Comparison of ENCODE assay signal across 1 cellular context in the genomic region with DNA sequence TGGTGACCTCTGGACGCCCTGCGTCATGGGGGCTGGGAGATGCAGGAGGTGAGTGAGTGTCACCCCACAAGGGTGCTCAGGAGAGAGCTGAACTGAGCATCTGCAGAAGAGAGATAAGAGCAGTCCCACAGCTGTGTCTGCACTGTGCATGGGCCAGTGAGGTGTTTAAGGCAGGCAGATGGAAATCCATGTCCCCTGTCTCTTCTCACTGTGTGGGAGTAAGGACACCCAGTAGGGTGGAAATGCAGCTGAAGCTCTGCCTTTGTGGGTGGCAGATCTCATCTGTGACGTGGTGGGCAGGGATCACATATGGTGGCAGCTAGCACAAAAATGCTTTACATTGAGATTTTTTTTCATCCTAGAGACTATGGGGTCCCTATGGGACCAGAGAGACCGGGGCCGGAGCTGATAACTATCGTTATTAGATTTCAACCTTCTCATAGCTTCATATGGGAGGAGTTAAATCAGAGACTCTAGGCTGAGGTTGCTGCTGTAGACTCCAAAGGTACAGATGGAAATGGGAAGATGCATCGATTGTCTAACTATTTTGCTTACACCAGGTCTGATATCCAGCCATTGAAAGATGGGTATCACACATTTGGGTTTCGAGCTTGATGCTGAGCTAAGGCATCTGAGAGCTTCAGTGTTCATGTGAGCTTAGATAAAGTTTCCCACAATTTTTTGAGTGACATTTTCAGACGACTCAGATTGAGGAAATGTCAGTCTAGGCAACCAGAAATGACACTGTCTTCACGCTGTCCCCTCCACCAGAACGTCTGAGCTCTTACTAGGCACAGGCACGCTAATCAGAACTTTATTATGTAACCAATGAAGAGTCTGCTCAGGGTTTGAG.
TF ChIP-seq lines count a peak whose summit lies in the region.

No MANE protein-coding gene starts in this region.

TF ChIP-seq in K562, 482 proteins besides CTCF, POLR2A, EP300 and RAD21 (continued from another document and continues in another):
- TF ChIP-seq HNRNPK (IDR thresholded peaks at IDR 0.05; ENCODE audit: low read depth, low read length, poor library complexity, severe bottlenecking) (no peak), FOXM1 (IDR thresholded peaks at IDR 0.05; ENCODE audit: low read depth) (peak; percentile 96), FOXM1 (CRISPR knock-in tag; IDR thresholded peaks at IDR 0.05; ENCODE audit: low read depth) (no peak), ZNF785 (CRISPR knock-in tag; IDR thresholded peaks at IDR 0.05) (no peak), ZNF584 (CRISPR knock-in tag; IDR thresholded peaks at IDR 0.05; ENCODE audit: low read depth) (peak; percentile 98), BRCA1 (IDR thresholded peaks at IDR 0.05) (no peak), BRCA1 (CRISPR knock-in tag; IDR thresholded peaks at IDR 0.05) (no peak), SMARCA5 (IDR thresholded peaks at IDR 0.05) (no peak), ZNF212 (CRISPR knock-in tag; IDR thresholded peaks at IDR 0.05) (no peak), ERF (CRISPR knock-in tag; IDR thresholded peaks at IDR 0.05) (no peak), SMARCA4 (IDR thresholded peaks at IDR 0.05) (peak; percentile 99), BCL6 (CRISPR knock-in tag; IDR thresholded peaks at IDR 0.05) (no peak), ELF1 (tag; IDR thresholded peaks at IDR 0.05) (no peak), SRSF9 (IDR thresholded peaks at IDR 0.05; ENCODE audit: borderline replicate concordance, low read depth, low read length) (no peak), ZNF175 (CRISPR knock-in tag; IDR thresholded peaks at IDR 0.05; ENCODE audit: low read depth) (peak; percentile 98), SREBF1 (IDR thresholded peaks at IDR 0.05; ENCODE audit: borderline replicate concordance, low read depth, low read length) (peak; percentile 94; the same call in 1 of the 2 replicates), PCBP2 (IDR thresholded peaks at IDR 0.05; ENCODE audit: low read depth, low read length, poor library complexity, severe bottlenecking) (no peak), RBFOX2 (IDR thresholded peaks at IDR 0.05; ENCODE audit: low read depth, low read length) (no peak), TCF3 (CRISPR knock-in tag; IDR thresholded peaks at IDR 0.05) (peak; percentile 100), ZNF384 (IDR thresholded peaks at IDR 0.05; ENCODE audit: low read depth, low read length) (peak; percentile 42), CBX2 (IDR thresholded peaks at IDR 0.05; ENCODE audit: insufficient read depth, low read length, poor library complexity, severe bottlenecking) (no peak), NELFE (IDR thresholded peaks at IDR 0.05; ENCODE audit: insufficient read depth, insufficient read length) (no peak), HMGN3 (IDR thresholded peaks at IDR 0.05; ENCODE audit: borderline replicate concordance, extremely low read depth, insufficient read length, low read depth, low read length) (peak; percentile 83), GABPB1 (CRISPR knock-in tag; IDR thresholded peaks at IDR 0.05) (no peak), RBM39 (optimal IDR thresholded peaks at IDR 0.05; ENCODE audit: low read depth, low read length) (no peak), SP2 (IDR thresholded peaks at IDR 0.05; ENCODE audit: extremely low read depth, low read depth, low read length, poor library complexity, severe bottlenecking) (no peak), ZFP36 (IDR thresholded peaks at IDR 0.05; ENCODE audit: low read depth, low read length, partially characterized antibody) (peak; percentile 71), BRD9 (IDR thresholded peaks at IDR 0.05; ENCODE audit: low read depth, partially characterized antibody) (peak; percentile 53), LARP7 (IDR thresholded peaks at IDR 0.05) (no peak), ZNF311 (CRISPR knock-in tag; IDR thresholded peaks at IDR 0.05) (no peak), EWSR1 (IDR thresholded peaks at IDR 0.05; ENCODE audit: borderline replicate concordance, low read depth, partially characterized antibody) (no peak), MCM3 (IDR thresholded peaks at IDR 0.05) (no peak), DMBX1 (CRISPR knock-in tag; IDR thresholded peaks at IDR 0.05; ENCODE audit: borderline replicate concordance) (peak; percentile 93), ARID1B (IDR thresholded peaks at IDR 0.05) (peak; percentile 100), POLR2B (IDR thresholded peaks at IDR 0.05; ENCODE audit: low read depth, partially characterized antibody) (no peak), ADNP (tag; IDR thresholded peaks at IDR 0.05) (0 out of 2 replicates have a peak, but pooled peaks have one; percentile 37), TEAD1 (CRISPR knock-in tag; IDR thresholded peaks at IDR 0.05) (peak in 1 of 2 experiments; percentile 61; a peak in 1 of 4 replicates), ZC3H11A (IDR thresholded peaks at IDR 0.05; ENCODE audit: low read depth, low read length) (no peak)
- TF ChIP-seq, protein P1, sequence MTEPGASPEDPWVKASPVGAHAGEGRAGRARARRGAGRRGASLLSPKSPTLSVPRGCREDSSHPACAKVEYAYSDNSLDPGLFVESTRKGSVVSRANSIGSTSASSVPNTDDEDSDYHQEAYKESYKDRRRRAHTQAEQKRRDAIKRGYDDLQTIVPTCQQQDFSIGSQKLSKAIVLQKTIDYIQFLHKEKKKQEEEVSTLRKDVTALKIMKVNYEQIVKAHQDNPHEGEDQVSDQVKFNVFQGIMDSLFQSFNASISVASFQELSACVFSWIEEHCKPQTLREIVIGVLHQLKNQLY (CRISPR knock-in tag; conservative IDR thresholded peaks at IDR 0.05): no peak
- TF ChIP-seq, protein P2, sequence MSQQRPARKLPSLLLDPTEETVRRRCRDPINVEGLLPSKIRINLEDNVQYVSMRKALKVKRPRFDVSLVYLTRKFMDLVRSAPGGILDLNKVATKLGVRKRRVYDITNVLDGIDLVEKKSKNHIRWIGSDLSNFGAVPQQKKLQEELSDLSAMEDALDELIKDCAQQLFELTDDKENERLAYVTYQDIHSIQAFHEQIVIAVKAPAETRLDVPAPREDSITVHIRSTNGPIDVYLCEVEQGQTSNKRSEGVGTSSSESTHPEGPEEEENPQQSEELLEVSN (IDR thresholded peaks at IDR 0.05; ENCODE audit: borderline replicate concordance in 1 of 2, extremely low read depth in 1 of 2, insufficient read depth in 1 of 2, insufficient read length in 1 of 2, low read depth in 1 of 2, low read length in 1 of 2, poor library complexity in 1 of 2, severe bottlenecking in 1 of 2): no peak
- TF ChIP-seq, protein P3, sequence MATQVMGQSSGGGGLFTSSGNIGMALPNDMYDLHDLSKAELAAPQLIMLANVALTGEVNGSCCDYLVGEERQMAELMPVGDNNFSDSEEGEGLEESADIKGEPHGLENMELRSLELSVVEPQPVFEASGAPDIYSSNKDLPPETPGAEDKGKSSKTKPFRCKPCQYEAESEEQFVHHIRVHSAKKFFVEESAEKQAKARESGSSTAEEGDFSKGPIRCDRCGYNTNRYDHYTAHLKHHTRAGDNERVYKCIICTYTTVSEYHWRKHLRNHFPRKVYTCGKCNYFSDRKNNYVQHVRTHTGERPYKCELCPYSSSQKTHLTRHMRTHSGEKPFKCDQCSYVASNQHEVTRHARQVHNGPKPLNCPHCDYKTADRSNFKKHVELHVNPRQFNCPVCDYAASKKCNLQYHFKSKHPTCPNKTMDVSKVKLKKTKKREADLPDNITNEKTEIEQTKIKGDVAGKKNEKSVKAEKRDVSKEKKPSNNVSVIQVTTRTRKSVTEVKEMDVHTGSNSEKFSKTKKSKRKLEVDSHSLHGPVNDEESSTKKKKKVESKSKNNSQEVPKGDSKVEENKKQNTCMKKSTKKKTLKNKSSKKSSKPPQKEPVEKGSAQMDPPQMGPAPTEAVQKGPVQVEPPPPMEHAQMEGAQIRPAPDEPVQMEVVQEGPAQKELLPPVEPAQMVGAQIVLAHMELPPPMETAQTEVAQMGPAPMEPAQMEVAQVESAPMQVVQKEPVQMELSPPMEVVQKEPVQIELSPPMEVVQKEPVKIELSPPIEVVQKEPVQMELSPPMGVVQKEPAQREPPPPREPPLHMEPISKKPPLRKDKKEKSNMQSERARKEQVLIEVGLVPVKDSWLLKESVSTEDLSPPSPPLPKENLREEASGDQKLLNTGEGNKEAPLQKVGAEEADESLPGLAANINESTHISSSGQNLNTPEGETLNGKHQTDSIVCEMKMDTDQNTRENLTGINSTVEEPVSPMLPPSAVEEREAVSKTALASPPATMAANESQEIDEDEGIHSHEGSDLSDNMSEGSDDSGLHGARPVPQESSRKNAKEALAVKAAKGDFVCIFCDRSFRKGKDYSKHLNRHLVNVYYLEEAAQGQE (CRISPR knock-in tag; IDR thresholded peaks at IDR 0.05; ENCODE audit: low read depth): no peak
- TF ChIP-seq, protein P4, sequence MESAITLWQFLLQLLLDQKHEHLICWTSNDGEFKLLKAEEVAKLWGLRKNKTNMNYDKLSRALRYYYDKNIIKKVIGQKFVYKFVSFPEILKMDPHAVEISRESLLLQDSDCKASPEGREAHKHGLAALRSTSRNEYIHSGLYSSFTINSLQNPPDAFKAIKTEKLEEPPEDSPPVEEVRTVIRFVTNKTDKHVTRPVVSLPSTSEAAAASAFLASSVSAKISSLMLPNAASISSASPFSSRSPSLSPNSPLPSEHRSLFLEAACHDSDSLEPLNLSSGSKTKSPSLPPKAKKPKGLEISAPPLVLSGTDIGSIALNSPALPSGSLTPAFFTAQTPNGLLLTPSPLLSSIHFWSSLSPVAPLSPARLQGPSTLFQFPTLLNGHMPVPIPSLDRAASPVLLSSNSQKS (CRISPR knock-in tag; IDR thresholded peaks at IDR 0.05): no peak
- TF ChIP-seq, protein P5, sequence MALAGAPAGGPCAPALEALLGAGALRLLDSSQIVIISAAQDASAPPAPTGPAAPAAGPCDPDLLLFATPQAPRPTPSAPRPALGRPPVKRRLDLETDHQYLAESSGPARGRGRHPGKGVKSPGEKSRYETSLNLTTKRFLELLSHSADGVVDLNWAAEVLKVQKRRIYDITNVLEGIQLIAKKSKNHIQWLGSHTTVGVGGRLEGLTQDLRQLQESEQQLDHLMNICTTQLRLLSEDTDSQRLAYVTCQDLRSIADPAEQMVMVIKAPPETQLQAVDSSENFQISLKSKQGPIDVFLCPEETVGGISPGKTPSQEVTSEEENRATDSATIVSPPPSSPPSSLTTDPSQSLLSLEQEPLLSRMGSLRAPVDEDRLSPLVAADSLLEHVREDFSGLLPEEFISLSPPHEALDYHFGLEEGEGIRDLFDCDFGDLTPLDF (CRISPR knock-in tag; IDR thresholded peaks at IDR 0.05): no peak
- TF ChIP-seq, protein P6, sequence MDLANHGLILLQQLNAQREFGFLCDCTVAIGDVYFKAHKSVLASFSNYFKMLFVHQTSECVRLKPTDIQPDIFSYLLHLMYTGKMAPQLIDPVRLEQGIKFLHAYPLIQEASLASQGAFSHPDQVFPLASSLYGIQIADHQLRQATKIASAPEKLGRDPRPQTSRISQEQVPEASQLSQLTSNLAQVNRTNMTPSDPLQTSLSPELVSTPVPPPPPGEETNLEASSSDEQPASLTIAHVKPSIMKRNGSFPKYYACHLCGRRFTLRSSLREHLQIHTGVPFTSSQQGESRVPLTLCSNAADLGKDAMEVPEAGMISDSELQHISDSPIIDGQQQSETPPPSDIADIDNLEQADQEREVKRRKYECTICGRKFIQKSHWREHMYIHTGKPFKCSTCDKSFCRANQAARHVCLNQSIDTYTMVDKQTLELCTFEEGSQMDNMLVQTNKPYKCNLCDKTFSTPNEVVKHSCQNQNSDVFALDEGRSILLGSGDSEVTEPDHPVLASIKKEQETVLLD (IDR thresholded peaks at IDR 0.05): peak; percentile 92
- TF ChIP-seq, protein P7, sequence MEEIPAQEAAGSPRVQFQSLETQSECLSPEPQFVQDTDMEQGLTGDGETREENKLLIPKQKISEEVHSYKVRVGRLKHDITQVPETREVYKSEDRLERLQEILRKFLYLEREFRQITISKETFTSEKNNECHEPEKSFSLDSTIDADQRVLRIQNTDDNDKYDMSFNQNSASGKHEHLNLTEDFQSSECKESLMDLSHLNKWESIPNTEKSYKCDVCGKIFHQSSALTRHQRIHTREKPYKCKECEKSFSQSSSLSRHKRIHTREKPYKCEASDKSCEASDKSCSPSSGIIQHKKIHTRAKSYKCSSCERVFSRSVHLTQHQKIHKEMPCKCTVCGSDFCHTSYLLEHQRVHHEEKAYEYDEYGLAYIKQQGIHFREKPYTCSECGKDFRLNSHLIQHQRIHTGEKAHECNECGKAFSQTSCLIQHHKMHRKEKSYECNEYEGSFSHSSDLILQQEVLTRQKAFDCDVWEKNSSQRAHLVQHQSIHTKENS (CRISPR knock-in tag; IDR thresholded peaks at IDR 0.05): no peak
- TF ChIP-seq, protein P8, sequence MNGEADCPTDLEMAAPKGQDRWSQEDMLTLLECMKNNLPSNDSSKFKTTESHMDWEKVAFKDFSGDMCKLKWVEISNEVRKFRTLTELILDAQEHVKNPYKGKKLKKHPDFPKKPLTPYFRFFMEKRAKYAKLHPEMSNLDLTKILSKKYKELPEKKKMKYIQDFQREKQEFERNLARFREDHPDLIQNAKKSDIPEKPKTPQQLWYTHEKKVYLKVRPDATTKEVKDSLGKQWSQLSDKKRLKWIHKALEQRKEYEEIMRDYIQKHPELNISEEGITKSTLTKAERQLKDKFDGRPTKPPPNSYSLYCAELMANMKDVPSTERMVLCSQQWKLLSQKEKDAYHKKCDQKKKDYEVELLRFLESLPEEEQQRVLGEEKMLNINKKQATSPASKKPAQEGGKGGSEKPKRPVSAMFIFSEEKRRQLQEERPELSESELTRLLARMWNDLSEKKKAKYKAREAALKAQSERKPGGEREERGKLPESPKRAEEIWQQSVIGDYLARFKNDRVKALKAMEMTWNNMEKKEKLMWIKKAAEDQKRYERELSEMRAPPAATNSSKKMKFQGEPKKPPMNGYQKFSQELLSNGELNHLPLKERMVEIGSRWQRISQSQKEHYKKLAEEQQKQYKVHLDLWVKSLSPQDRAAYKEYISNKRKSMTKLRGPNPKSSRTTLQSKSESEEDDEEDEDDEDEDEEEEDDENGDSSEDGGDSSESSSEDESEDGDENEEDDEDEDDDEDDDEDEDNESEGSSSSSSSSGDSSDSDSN (IDR thresholded peaks at IDR 0.05; ENCODE audit: borderline replicate concordance in 1 of 2, low read depth in 2 of 2, low read length in 2 of 2): peak; percentile 74 to 84; a peak in 2 of 4 replicates
- TF ChIP-seq, protein P9, sequence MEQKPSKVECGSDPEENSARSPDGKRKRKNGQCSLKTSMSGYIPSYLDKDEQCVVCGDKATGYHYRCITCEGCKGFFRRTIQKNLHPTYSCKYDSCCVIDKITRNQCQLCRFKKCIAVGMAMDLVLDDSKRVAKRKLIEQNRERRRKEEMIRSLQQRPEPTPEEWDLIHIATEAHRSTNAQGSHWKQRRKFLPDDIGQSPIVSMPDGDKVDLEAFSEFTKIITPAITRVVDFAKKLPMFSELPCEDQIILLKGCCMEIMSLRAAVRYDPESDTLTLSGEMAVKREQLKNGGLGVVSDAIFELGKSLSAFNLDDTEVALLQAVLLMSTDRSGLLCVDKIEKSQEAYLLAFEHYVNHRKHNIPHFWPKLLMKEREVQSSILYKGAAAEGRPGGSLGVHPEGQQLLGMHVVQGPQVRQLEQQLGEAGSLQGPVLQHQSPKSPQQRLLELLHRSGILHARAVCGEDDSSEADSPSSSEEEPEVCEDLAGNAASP (IDR thresholded peaks at IDR 0.05): no peak
